In the genomic region with DNA sequence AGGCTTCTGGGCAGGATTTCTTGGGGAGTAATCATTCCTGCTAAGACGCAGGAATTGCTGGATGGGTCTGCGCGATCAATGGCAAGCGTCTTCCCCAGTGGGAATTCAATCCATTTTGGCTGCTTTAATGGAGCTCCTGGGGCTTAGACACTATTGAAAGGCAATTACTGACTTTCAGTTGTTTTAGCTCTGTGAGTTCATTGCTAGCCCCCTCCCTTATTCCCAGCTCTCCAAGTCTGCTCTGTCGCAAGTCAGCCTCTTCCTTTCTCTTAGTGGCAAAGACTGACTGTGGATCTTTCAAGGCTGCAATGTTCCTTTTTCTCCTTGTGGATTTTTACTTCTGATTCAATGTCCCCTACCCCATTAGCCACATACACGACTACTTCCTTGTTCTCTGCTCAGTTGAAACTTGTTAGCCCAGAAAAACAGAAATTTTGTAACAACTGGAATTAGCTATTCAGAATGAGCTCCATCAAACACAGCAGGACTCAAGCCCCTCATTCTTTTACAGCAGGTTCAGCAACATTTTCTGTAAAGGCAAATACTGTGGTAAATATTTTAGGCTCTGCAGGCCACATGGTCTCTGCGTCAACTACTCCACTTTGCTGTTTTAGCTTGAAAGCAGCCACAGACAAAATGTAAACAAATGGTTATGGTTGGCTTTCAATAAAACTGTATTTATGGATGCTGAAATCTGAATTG, we compare ENCODE assay signal across 22 cellular contexts.
A peak's percentile ranks its signal among the peaks of the same experiment; 100 is the strongest.
DNase-seq lines count a peak whose midpoint lies in the region; ATAC-seq and TF ChIP-seq lines count a peak whose summit lies in the region.
"Had no signal": no experiment of that assay in that cellular context is flagged by ENCODE, and none has a peak within 500 bp of the region (broad histone marks: within the 10 kb centered on the region; RNA-seq: fewer than 3 reads in every experiment).

No MANE protein-coding gene starts in this region.

- no peaks in the 10 kb centered on the region for H3K9me2 ChIP-seq in GM23338 (ENCODE audit: insufficient read depth)

- peak overlapping the region; percentile 85 for H3K27ac Mint-ChIP-seq in GM23338
- H3K27ac Mint-ChIP-seq in glutamatergic neuron (ENCODE audit: unreplicated experiment), result no peak overlapping the region
- peak overlapping the region; percentile 48 for H3K27ac Mint-ChIP-seq in neural progenitor cell
- H3K27ac Mint-ChIP-seq: CD4-positive, CD25-positive, alpha-beta regulatory T cell had no signal

- no peak overlapping the region for H3K4me3 ChIP-seq in GM23338
- no peak overlapping the region for H3K4me3 ChIP-seq in OCI-LY3 (ENCODE audit: low read length)
- no peak overlapping the region for H3K4me3 ChIP-seq in neural progenitor cell
- no peak overlapping the region for H3K4me3 ChIP-seq in ascending aorta
- H3K4me3 ChIP-seq: GM12878, SK-N-MC had no signal

- H3K9me3 Mint-ChIP-seq in GM23338, result no peaks in the 10 kb centered on the region
- H3K9me3 Mint-ChIP-seq in glutamatergic neuron (ENCODE audit: unreplicated experiment), result peaks cover 1% of the 10 kb centered on the region
- no peaks in the 10 kb centered on the region for H3K9me3 Mint-ChIP-seq in neural progenitor cell
- H3K9me3 Mint-ChIP-seq: CD4-positive, CD25-positive, alpha-beta regulatory T cell had no signal

- H3K4me1 ChIP-seq in GM23338 (ENCODE audit: insufficient read depth), result no peaks in the 10 kb centered on the region
- peaks cover 15% of the 10 kb centered on the region for H3K4me1 ChIP-seq in OCI-LY3 (ENCODE audit: low read length)
- peaks cover 7% of the 10 kb centered on the region for H3K4me1 ChIP-seq in neural progenitor cell
- H3K4me1 ChIP-seq in ascending aorta, result no peaks in the 10 kb centered on the region
- H3K4me1 ChIP-seq: BE2C, Caco-2 had no signal

- H3K79me2 ChIP-seq in GM23338 (replicated peaks; ENCODE audit: insufficient read depth) (no peaks in the 10 kb centered on the region), OCI-LY3 (ENCODE audit: low read length) (no peaks in the 10 kb centered on the region), neural progenitor cell (ENCODE audit: low read depth) (no peaks in the 10 kb centered on the region)

- H3K4me1 Mint-ChIP-seq in GM23338 (peaks cover 12% of the 10 kb centered on the region; the same call in 2 of the 3 replicates), glutamatergic neuron (ENCODE audit: low read depth, unreplicated experiment) (peaks cover 7% of the 10 kb centered on the region), neural progenitor cell (peaks cover 5% of the 10 kb centered on the region)

- H3F3A ChIP-seq in GM23338 (replicated peaks; ENCODE audit: low read depth), result no peaks in the 10 kb centered on the region
- H3F3A ChIP-seq in neural progenitor cell (ENCODE audit: low read depth), result no peaks in the 10 kb centered on the region

- no peaks in the 10 kb centered on the region for H3K36me3 Mint-ChIP-seq in GM23338 (ENCODE audit: low read depth)
- no peaks in the 10 kb centered on the region for H3K36me3 Mint-ChIP-seq in glutamatergic neuron (ENCODE audit: unreplicated experiment)
- H3K36me3 Mint-ChIP-seq in neural progenitor cell, result no peaks in the 10 kb centered on the region
- H3K36me3 Mint-ChIP-seq: CD4-positive, CD25-positive, alpha-beta regulatory T cell had no signal

- H3K4me3 Mint-ChIP-seq in GM23338 (peak overlapping the region; percentile 33), glutamatergic neuron (ENCODE audit: unreplicated experiment) (no peak overlapping the region), neural progenitor cell (peak overlapping the region; percentile 24)
- H3K4me3 Mint-ChIP-seq: CD4-positive, CD25-positive, alpha-beta regulatory T cell had no signal

- H4K20me1 ChIP-seq in GM23338 (replicated peaks; ENCODE audit: insufficient read depth), result no peaks in the 10 kb centered on the region
- H4K20me1 ChIP-seq in OCI-LY3 (ENCODE audit: insufficient read depth, low read length), result no peaks in the 10 kb centered on the region
- no peaks in the 10 kb centered on the region for H4K20me1 ChIP-seq in neural progenitor cell (ENCODE audit: low read depth)

- H3K9ac ChIP-seq in OCI-LY3 (ENCODE audit: low read length), result no peak overlapping the region
- H3K9ac ChIP-seq in neural progenitor cell, result no peak overlapping the region

- H2AFZ ChIP-seq in GM23338 (peak overlapping the region; percentile 70; the same call in 1 of the 2 replicates), OCI-LY3 (ENCODE audit: low read depth, low read length) (0 out of 2 replicates have a peak overlapping the region, but pooled peaks have one; percentile 13), neural progenitor cell (replicated peaks) (no peak overlapping the region)

- H3K9me3 ChIP-seq in OCI-LY3 (ENCODE audit: insufficient read depth, low read length), result no peaks in the 10 kb centered on the region
- peaks cover 4% of the 10 kb centered on the region for H3K9me3 ChIP-seq in neural progenitor cell (ENCODE audit: low read depth)
- H3K9me3 ChIP-seq in ascending aorta, result no peaks in the 10 kb centered on the region
- H3K9me3 ChIP-seq: BE2C, Caco-2 had no signal

- 0 out of 2 replicates have a peak overlapping the region, but pooled peaks have one; percentile 51 for H3K27ac ChIP-seq in GM23338 (ENCODE audit: low read depth)
- H3K27ac ChIP-seq in OCI-LY3 (ENCODE audit: low read length), result no peak overlapping the region
- H3K27ac ChIP-seq in neural progenitor cell, result no peak overlapping the region
- no peak overlapping the region for H3K27ac ChIP-seq in ascending aorta
- H3K27ac ChIP-seq: SK-N-MC had no signal

- H3K27me3 ChIP-seq in GM23338 (ENCODE audit: insufficient read depth) (no peaks in the 10 kb centered on the region), OCI-LY3 (ENCODE audit: low read depth, low read length) (no peaks in the 10 kb centered on the region), neural progenitor cell (no peaks in the 10 kb centered on the region), ascending aorta (no peaks in the 10 kb centered on the region)
- H3K27me3 ChIP-seq: BE2C had no signal

- ATAC-seq in GM23338 (peak; percentile 87), HG02798 (IDR thresholded peaks at IDR 0.05; ENCODE audit: poor library complexity, unreplicated experiment) (no peak), HG02885 (IDR thresholded peaks at IDR 0.05; ENCODE audit: poor library complexity, unreplicated experiment) (no peak)

- no peak for TF ChIP-seq CTCF in GM23338 (conservative IDR thresholded peaks at IDR 0.05; ENCODE audit: low read depth in 2 of 2)
- no peak for TF ChIP-seq CTCF in OCI-LY3 (IDR thresholded peaks at IDR 0.05; ENCODE audit: low read depth, low read length)
- TF ChIP-seq CTCF in glutamatergic neuron (IDR thresholded peaks at IDR 0.05; ENCODE audit: partially characterized antibody, unreplicated experiment), result no peak
- no peak for TF ChIP-seq CTCF in neural progenitor cell (IDR thresholded peaks at IDR 0.05)
- TF ChIP-seq CTCF in ascending aorta (IDR thresholded peaks at IDR 0.05), result no peak

- H3K4me2 ChIP-seq in GM23338, result no peak overlapping the region
- peak overlapping the region; percentile 16; the same call in 1 of the 2 replicates for H3K4me2 ChIP-seq in OCI-LY3 (ENCODE audit: low read length)
- no peak overlapping the region for H3K4me2 ChIP-seq in neural progenitor cell

- DNase-seq in GM23338 (ENCODE audit: low spot score), result peak; percentile 5
- DNase-seq in glutamatergic neuron, result peak; percentile 37
- peak; percentile 11 for DNase-seq in neural progenitor cell (ENCODE audit: low spot score)
- DNase-seq in occipital lobe (lab: John Stamatoyannopoulos, UW), result no peak
- no peak for DNase-seq in ascending aorta (ENCODE audit: low spot score in 2 of 2)
- DNase-seq: BE2C; CD4-positive, CD25-positive, alpha-beta regulatory T cell; GDM1; GOT3; MM.1S; NCI-H1092; NCI-H1436 treated with DMSO at 0.1 percent for 48 hours; NCI-H2029 treated with DMSO at 0.1 percent for 48 hours; NCI-H748 treated with DMSO at 0.1 percent for 48 hours; NK-92 treated with Interleukin-12 subunit alpha and Interleukin-12 subunit beta, amount 100 ng/mL, for 24 hours; SHP77 had no signal

- H3K27me3 Mint-ChIP-seq in GM23338 (ENCODE audit: insufficient read depth, low read depth, poor library complexity) (peaks cover 2% of the 10 kb centered on the region), glutamatergic neuron (ENCODE audit: unreplicated experiment) (no peaks in the 10 kb centered on the region), neural progenitor cell (ENCODE audit: insufficient read depth, low read depth) (no peaks in the 10 kb centered on the region)
- H3K27me3 Mint-ChIP-seq: CD4-positive, CD25-positive, alpha-beta regulatory T cell had no signal

- no peaks in the 10 kb centered on the region for H3K36me3 ChIP-seq in GM23338 (ENCODE audit: insufficient read depth)
- no peaks in the 10 kb centered on the region for H3K36me3 ChIP-seq in OCI-LY3 (replicated peaks; ENCODE audit: low read depth, low read length)
- no peaks in the 10 kb centered on the region for H3K36me3 ChIP-seq in neural progenitor cell
- no peaks in the 10 kb centered on the region for H3K36me3 ChIP-seq in ascending aorta
- H3K36me3 ChIP-seq: BE2C had no signal

- intact Hi-C loops in ascending aorta (cut with DNase I), result no loop called here

TF ChIP-seq in GM23338, 12 proteins besides CTCF, POLR2A, EP300 and RAD21 (continues in another document):
- no peak for TF ChIP-seq ZNF331 (CRISPR knock-in tag; IDR thresholded peaks at IDR 0.05; ENCODE audit: low read depth)

Comparison
In these comparisons a context has a peak if more than half of its experiments do, and no peak if none do; other contexts are left out.
1. DNase-seq: peak in GM23338 (single experiment), glutamatergic neuron (single experiment) and neural progenitor cell (single experiment); none in occipital lobe (single experiment) and ascending aorta (0 of 2).